ENCODE assay signal across 39 cellular contexts in the genomic region with DNA sequence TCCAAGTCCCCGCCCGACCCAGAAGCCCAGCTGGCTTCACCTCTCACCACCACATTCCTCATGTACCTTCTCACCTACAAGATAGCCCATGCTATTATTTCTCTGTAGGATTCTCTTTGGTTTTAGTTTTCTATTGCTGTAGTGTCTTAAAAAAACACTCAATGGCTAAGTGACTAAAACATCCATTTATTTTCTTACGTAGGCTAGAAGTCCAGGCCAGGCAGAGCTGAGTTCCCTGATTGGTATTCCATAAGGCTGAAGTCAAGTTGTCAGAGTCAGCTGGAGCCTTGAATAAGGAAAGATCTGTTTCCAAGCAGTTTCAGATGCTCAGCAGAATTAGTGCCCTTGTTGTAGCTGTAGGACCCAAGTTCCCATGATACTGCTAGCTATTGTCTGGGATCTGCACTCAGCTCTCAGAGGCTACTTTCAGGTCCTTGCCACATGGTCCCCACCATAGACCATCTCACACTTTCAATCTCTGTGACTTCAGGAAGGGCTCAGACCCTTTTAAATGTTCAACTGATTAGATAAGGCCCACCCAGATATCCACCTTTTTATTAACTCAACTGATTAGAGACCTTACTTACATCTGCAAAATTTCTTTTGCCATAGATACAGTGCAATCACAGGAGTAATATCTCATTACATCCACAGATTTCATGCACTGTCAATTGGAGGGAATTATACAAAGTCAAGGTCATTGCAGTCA.
"Had no signal": no experiment of that assay in that cellular context is flagged by ENCODE, and none has a peak within 500 bp of the region (broad histone marks: within the 10 kb centered on the region; RNA-seq: fewer than 3 reads in every experiment).

No MANE protein-coding gene starts in this region.

- H3K27ac Mint-ChIP-seq: activated naive CD4-positive, alpha-beta T cell treated with anti-CD3 and anti-CD28 coated beads for 36 hours; activated naive CD4-positive, alpha-beta T cell treated with anti-CD3 and anti-CD28 coated beads, Interleukin-2, amount 10 ng/mL, durations not matched to agents 7 days and 5 days; activated naive CD4-positive, alpha-beta T cell treated with anti-CD3 and anti-CD28 coated beads, Interleukin-2, amount 50 U/mL, for 24 hours; activated naive CD4-positive, alpha-beta T cell treated with anti-CD3 and anti-CD28 coated beads, Interleukin-2, amount 50 U/mL, for 72 hours; activated naive CD8-positive, alpha-beta T cell; activated naive CD8-positive, alpha-beta T cell treated with anti-CD3 and anti-CD28 coated beads for 36 hours; activated naive CD8-positive, alpha-beta T cell treated with anti-CD3 and anti-CD28 coated beads, Interleukin-2, amount 10 ng/mL, durations not matched to agents 7 days and 5 days; activated naive CD8-positive, alpha-beta T cell treated with anti-CD3 and anti-CD28 coated beads, Interleukin-2, amount 50 U/mL, for 24 hours; activated T-cell treated with anti-CD3 and anti-CD28 coated beads, Interleukin-2, amount 50 U/mL, for 24 hours; activated T-cell treated with anti-CD3 and anti-CD28 coated beads, Interleukin-2, amount 50 U/mL, for 72 hours; activated T-helper 1 cell treated with anti-CD3 and anti-CD28 coated beads, Interleukin-12 subunit alpha, Interleukin-12 subunit beta, Interleukin-2, Interleukin-4 antibody, amounts not matched to agents 30 ng/mL and 10 ng/mL and 1 ng/mL, durations not matched to agents 14 hours and 24 hours and 36 hours; activated T-helper 17 cell treated with anti-CD3 and anti-CD28 coated beads, Interleukin-2, amount 50 U/mL, for 72 hours; activated T-helper 2 cell treated with anti-CD3 and anti-CD28 coated beads, Interferon-gamma antibody, Interleukin-2, Interleukin-4, amounts not matched to agents 10 μg/mL and 5 μg/mL and 100 μg/mL, durations not matched to agents 14 hours and 24 hours and 36 hours had no signal

- H3K36me3 Mint-ChIP-seq: activated naive CD4-positive, alpha-beta T cell treated with anti-CD3 and anti-CD28 coated beads, Interleukin-2, amount 10 ng/mL, durations not matched to agents 7 days and 5 days; activated naive CD4-positive, alpha-beta T cell treated with anti-CD3 and anti-CD28 coated beads, Interleukin-2, amount 50 U/mL, for 24 hours; activated naive CD4-positive, alpha-beta T cell treated with anti-CD3 and anti-CD28 coated beads, Interleukin-2, amount 50 U/mL, for 72 hours; activated naive CD8-positive, alpha-beta T cell; activated naive CD8-positive, alpha-beta T cell treated with anti-CD3 and anti-CD28 coated beads for 36 hours; activated naive CD8-positive, alpha-beta T cell treated with anti-CD3 and anti-CD28 coated beads, Interleukin-2, amount 10 ng/mL, durations not matched to agents 7 days and 5 days; brain had no signal

- H3K4me3 Mint-ChIP-seq: activated naive CD4-positive, alpha-beta T cell treated with anti-CD3 and anti-CD28 coated beads for 36 hours; activated naive CD4-positive, alpha-beta T cell treated with anti-CD3 and anti-CD28 coated beads, Interleukin-2, amount 10 ng/mL, durations not matched to agents 7 days and 5 days; activated naive CD4-positive, alpha-beta T cell treated with anti-CD3 and anti-CD28 coated beads, Interleukin-2, amount 50 U/mL, for 24 hours; activated naive CD8-positive, alpha-beta T cell; activated naive CD8-positive, alpha-beta T cell treated with anti-CD3 and anti-CD28 coated beads for 36 hours; activated naive CD8-positive, alpha-beta T cell treated with anti-CD3 and anti-CD28 coated beads, Interleukin-2, amount 10 ng/mL, durations not matched to agents 7 days and 5 days; activated naive CD8-positive, alpha-beta T cell treated with anti-CD3 and anti-CD28 coated beads, Interleukin-2, amount 50 U/mL, for 24 hours; activated T-cell treated with anti-CD3 and anti-CD28 coated beads, Interleukin-2, amount 50 U/mL, for 24 hours; activated T-cell treated with anti-CD3 and anti-CD28 coated beads, Interleukin-2, amount 50 U/mL, for 4 hours; activated T-cell treated with anti-CD3 and anti-CD28 coated beads, Interleukin-2, amount 50 U/mL, for 72 hours; activated T-helper 1 cell treated with anti-CD3 and anti-CD28 coated beads, Interleukin-12 subunit alpha, Interleukin-12 subunit beta, Interleukin-2, Interleukin-4 antibody, amounts not matched to agents 30 ng/mL and 10 ng/mL and 1 ng/mL, durations not matched to agents 14 hours and 24 hours and 36 hours; activated T-helper 17 cell treated with anti-CD3 and anti-CD28 coated beads, Interleukin-2, amount 50 U/mL, for 72 hours; brain; central memory CD8-positive, alpha-beta T cell had no signal

- H3K36me3 ChIP-seq: adrenal gland, ascending aorta, brain microvascular endothelial cell, breast epithelium, cardiac muscle cell had no signal

- H3K9me3 Mint-ChIP-seq: activated naive CD4-positive, alpha-beta T cell treated with anti-CD3 and anti-CD28 coated beads, Interleukin-2, amount 50 U/mL, for 24 hours; activated T-cell treated with anti-CD3 and anti-CD28 coated beads, Interleukin-2, amount 50 U/mL, for 4 hours; activated T-helper 1 cell treated with anti-CD3 and anti-CD28 coated beads, Interleukin-12 subunit alpha, Interleukin-12 subunit beta, Interleukin-2, Interleukin-4 antibody, amounts not matched to agents 30 ng/mL and 10 ng/mL and 1 ng/mL, durations not matched to agents 14 hours and 24 hours and 36 hours; activated T-helper 2 cell treated with anti-CD3 and anti-CD28 coated beads, Interferon-gamma antibody, Interleukin-2, Interleukin-4, amounts not matched to agents 10 μg/mL and 5 μg/mL and 100 μg/mL, durations not matched to agents 14 hours and 24 hours and 36 hours had no signal

- H3K4me3 ChIP-seq: adrenal gland, ascending aorta, body of pancreas, breast epithelium, cardiac muscle cell had no signal

- ATAC-seq: activated naive CD4-positive, alpha-beta T cell treated with anti-CD3 and anti-CD28 coated beads, Interleukin-2, amount 50 U/mL, for 72 hours; activated naive CD8-positive, alpha-beta T cell treated with anti-CD3 and anti-CD28 coated beads, Interleukin-2, amount 50 U/mL, for 24 hours; activated T-cell treated with anti-CD3 and anti-CD28 coated beads, Interleukin-2, amount 50 U/mL, for 4 hours; activated T-cell treated with anti-CD3 and anti-CD28 coated beads, Interleukin-2, amount 50 U/mL, for 72 hours; activated T-helper 17 cell treated with anti-CD3 and anti-CD28 coated beads, Interleukin-2, amount 50 U/mL, for 72 hours; body of pancreas had no signal

- H3K4me1 ChIP-seq: adrenal gland, ascending aorta, body of pancreas, breast epithelium had no signal

- H3K4me1 Mint-ChIP-seq: activated naive CD4-positive, alpha-beta T cell treated with anti-CD3 and anti-CD28 coated beads, Interleukin-2, amount 10 ng/mL, durations not matched to agents 7 days and 5 days; activated naive CD4-positive, alpha-beta T cell treated with anti-CD3 and anti-CD28 coated beads, Interleukin-2, amount 50 U/mL, for 24 hours; activated naive CD8-positive, alpha-beta T cell treated with anti-CD3 and anti-CD28 coated beads for 36 hours; activated naive CD8-positive, alpha-beta T cell treated with anti-CD3 and anti-CD28 coated beads, Interleukin-2, amount 10 ng/mL, durations not matched to agents 7 days and 5 days; activated naive CD8-positive, alpha-beta T cell treated with anti-CD3 and anti-CD28 coated beads, Interleukin-2, amount 50 U/mL, for 24 hours; activated T-helper 17 cell treated with anti-CD3 and anti-CD28 coated beads, Interleukin-2, amount 50 U/mL, for 72 hours; central memory CD8-positive, alpha-beta T cell had no signal

- H3K9me3 ChIP-seq: adrenal gland, ascending aorta, body of pancreas, breast epithelium had no signal

- FAIRE-seq: bronchial epithelial cell had no signal

- DNase-seq: activated effector memory CD4-positive, alpha-beta T cell treated with anti-CD3 and anti-CD28 coated beads, Interleukin-2, amount 50 U/mL, for 16 hours; activated effector memory CD4-positive, alpha-beta T cell treated with Interleukin-2 at 50 U/mL for 16 hours; activated gamma-delta T cell; activated gamma-delta T cell treated with Interleukin-2 at 50 U/mL for 16 hours; activated naive CD4-positive, alpha-beta T cell; activated naive CD4-positive, alpha-beta T cell treated with anti-CD3 and anti-CD28 coated beads for 36 hours; activated naive CD4-positive, alpha-beta T cell treated with anti-CD3 and anti-CD28 coated beads, Interleukin-2, amount 10 ng/mL, durations not matched to agents 7 days and 5 days; activated naive CD4-positive, alpha-beta T cell treated with anti-CD3 and anti-CD28 coated beads, Interleukin-2, amount 50 U/mL, for 16 hours; activated naive CD4-positive, alpha-beta T cell treated with Interleukin-2 at 50 U/mL for 16 hours; activated naive CD8-positive, alpha-beta T cell treated with anti-CD3 and anti-CD28 coated beads for 36 hours; activated naive CD8-positive, alpha-beta T cell treated with anti-CD3 and anti-CD28 coated beads, Interleukin-2, amount 10 ng/mL, durations not matched to agents 7 days and 5 days; activated naive CD8-positive, alpha-beta T cell treated with anti-CD3 and anti-CD28 coated beads, Interleukin-2, amount 50 U/mL, for 24 hours; activated T-cell treated with anti-CD3 and anti-CD28 coated beads, Interleukin-2, amount 50 U/mL, for 1 hour; activated T-cell treated with anti-CD3 and anti-CD28 coated beads, Interleukin-2, amount 50 U/mL, for 24 hours; activated T-cell treated with anti-CD3 and anti-CD28 coated beads, Interleukin-2, amount 50 U/mL, for 4 hours; activated T-cell treated with anti-CD3 and anti-CD28 coated beads, Interleukin-2, amount 50 U/mL, for 48 hours; activated T-cell treated with anti-CD3 and anti-CD28 coated beads, Interleukin-2, amount 50 U/mL, for 72 hours; adrenal gland; amniotic stem cell; amygdala; anterior cingulate cortex; aorta; body of pancreas; brain microvascular endothelial cell; caudate nucleus; central memory CD4-positive, alpha-beta T cell; cerebellar nuclear complex had no signal

- H3K27ac ChIP-seq: adrenal gland, ascending aorta, body of pancreas, breast epithelium had no signal

- H3K27me3 ChIP-seq: adrenal gland, ascending aorta, body of pancreas, brain microvascular endothelial cell, breast epithelium, cardiac muscle cell had no signal

- H3K27me3 Mint-ChIP-seq: activated naive CD4-positive, alpha-beta T cell treated with anti-CD3 and anti-CD28 coated beads, Interleukin-2, amount 10 ng/mL, durations not matched to agents 7 days and 5 days; activated naive CD4-positive, alpha-beta T cell treated with anti-CD3 and anti-CD28 coated beads, Interleukin-2, amount 50 U/mL, for 24 hours; activated naive CD8-positive, alpha-beta T cell; activated naive CD8-positive, alpha-beta T cell treated with anti-CD3 and anti-CD28 coated beads for 36 hours; activated naive CD8-positive, alpha-beta T cell treated with anti-CD3 and anti-CD28 coated beads, Interleukin-2, amount 10 ng/mL, durations not matched to agents 7 days and 5 days; activated naive CD8-positive, alpha-beta T cell treated with anti-CD3 and anti-CD28 coated beads, Interleukin-2, amount 50 U/mL, for 24 hours; activated T-cell treated with anti-CD3 and anti-CD28 coated beads, Interleukin-2, amount 50 U/mL, for 24 hours; activated T-helper 17 cell treated with anti-CD3 and anti-CD28 coated beads, Interleukin-2, amount 50 U/mL, for 72 hours; central memory CD8-positive, alpha-beta T cell had no signal
